ENCODE assay signal across 1 cellular context in genomic region chr7:128863433-128863989, GRCh38.
A peak's percentile ranks its signal among the peaks of the same experiment; 100 is the strongest.
TF ChIP-seq lines count a peak whose summit lies in the region.

No MANE protein-coding gene starts in this region.

TF ChIP-seq in HepG2, 621 proteins besides CTCF, POLR2A, EP300 and RAD21:
- peak; percentile 62; the same call in 1 of the 2 replicates for TF ChIP-seq ARID3A (IDR thresholded peaks at IDR 0.05; ENCODE audit: low read depth, low read length)
- peak; percentile 35; the same call in 1 of the 2 replicates for TF ChIP-seq AKAP8 (CRISPR knock-in tag; IDR thresholded peaks at IDR 0.05)
- no peak for TF ChIP-seq SOX6 (IDR thresholded peaks at IDR 0.05)
- TF ChIP-seq SOX6 (CRISPR knock-in tag; IDR thresholded peaks at IDR 0.05) = 0 out of 2 replicates have a peak, but pooled peaks have one; percentile 1
- TF ChIP-seq ZNF543 (CRISPR knock-in tag; IDR thresholded peaks at IDR 0.05) = peak; percentile 74
- no peak for TF ChIP-seq ZNF629 (CRISPR knock-in tag; conservative IDR thresholded peaks at IDR 0.05)
- TF ChIP-seq ZNF230 (CRISPR knock-in tag; IDR thresholded peaks at IDR 0.05) = no peak
- no peak for TF ChIP-seq LRRFIP1 (CRISPR knock-in tag; conservative IDR thresholded peaks at IDR 0.05)
- TF ChIP-seq ARID2 (CRISPR knock-in tag; IDR thresholded peaks at IDR 0.05; ENCODE audit: borderline replicate concordance) = peak; percentile 17; the same call in 1 of the 2 replicates
- peak; percentile 41 for TF ChIP-seq SMC3 (IDR thresholded peaks at IDR 0.05; ENCODE audit: low read length)
